ENCODE assay signal across 1 cellular context in the genomic region with DNA sequence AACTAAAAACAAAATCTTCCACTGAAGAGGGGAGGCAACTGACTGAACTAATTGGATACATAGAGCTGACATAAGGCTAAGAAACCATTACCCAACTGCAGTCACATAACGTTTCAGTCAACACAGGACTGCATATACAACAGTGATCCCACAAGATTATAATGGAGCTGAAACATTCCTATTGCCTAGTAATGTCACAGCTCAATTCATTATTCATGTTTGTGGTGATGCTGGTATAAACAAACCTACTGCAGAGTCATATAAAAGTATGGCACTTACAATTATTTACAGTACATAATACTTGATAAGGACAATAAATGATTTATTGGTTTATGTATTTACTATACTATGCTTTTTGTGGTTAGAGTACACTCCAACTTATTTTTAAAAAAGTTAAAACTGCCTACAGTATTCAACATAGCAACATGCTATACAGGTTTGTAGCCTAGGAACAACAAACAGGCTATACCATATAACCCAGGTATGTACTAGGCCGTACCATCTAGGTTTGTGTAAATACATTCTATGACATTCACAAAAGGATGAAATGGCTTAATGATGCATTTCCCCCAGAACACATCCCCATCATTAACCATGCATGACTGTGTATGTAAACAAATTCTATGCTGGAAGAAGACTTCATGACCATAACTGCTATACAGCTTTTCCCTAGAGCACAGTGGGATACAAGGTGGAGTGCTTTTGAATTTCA.
TF ChIP-seq lines count a peak whose summit lies in the region.

No MANE protein-coding gene starts in this region.

TF ChIP-seq in GM12878, 131 proteins besides CTCF, POLR2A, EP300 and RAD21:
- TF ChIP-seq YY1 (IDR thresholded peaks at IDR 0.05; ENCODE audit: low read depth, low read length): no peak
- TF ChIP-seq ZNF622 (IDR thresholded peaks at IDR 0.05): no peak
- TF ChIP-seq ASH2L (IDR thresholded peaks at IDR 0.05; ENCODE audit: borderline replicate concordance, low read depth): no peak
- 0 out of 2 replicates have a peak, but pooled peaks have one; percentile 15 for TF ChIP-seq PAX5 (IDR thresholded peaks at IDR 0.05; ENCODE audit: borderline replicate concordance, low read depth, low read length)
- TF ChIP-seq SP1 (IDR thresholded peaks at IDR 0.05; ENCODE audit: low read depth, low read length): no peak
